ENCODE assay signal across 10 cellular contexts in genomic region chr12:92055877-92056276, GRCh38.
DNase-seq lines count a peak whose midpoint lies in the region; ATAC-seq and TF ChIP-seq lines count a peak whose summit lies in the region.
"Had no signal": no experiment of that assay in that cellular context is flagged by ENCODE, and none has a peak within 500 bp of the region (broad histone marks: within the 10 kb centered on the region; RNA-seq: fewer than 3 reads in every experiment).

No MANE protein-coding gene starts in this region.

- no peaks in the 10 kb centered on the region for H3K27me3 Mint-ChIP-seq in activated T-cell treated with anti-CD3 and anti-CD28 coated beads, Interleukin-2, amount 50 U/mL, for 24 hours
- H3K27me3 Mint-ChIP-seq in stimulated activated memory B cell treated with anti-CD40 and anti-IgM and Interleukin-4, amounts not matched to agents 10 μg/mL and 1 μg/mL and 100 μg/mL, for 72 hours: no peaks in the 10 kb centered on the region

- H3K27me3 ChIP-seq in RWPE2 (ENCODE audit: insufficient read depth, poor library complexity, severe bottlenecking) (no peaks in the 10 kb centered on the region), foreskin keratinocyte (no peaks in the 10 kb centered on the region)
- H3K27me3 ChIP-seq: tibial nerve had no signal

- no peaks in the 10 kb centered on the region for H3K9me3 ChIP-seq in RWPE2 (ENCODE audit: severe bottlenecking)
- H3K9me3 ChIP-seq: tibial nerve had no signal

- peaks cover 81% of the 10 kb centered on the region for H3K4me1 Mint-ChIP-seq in activated T-cell treated with anti-CD3 and anti-CD28 coated beads, Interleukin-2, amount 50 U/mL, for 24 hours (ENCODE audit: low read depth)
- H3K4me1 Mint-ChIP-seq in stimulated activated memory B cell treated with anti-CD40 and anti-IgM and Interleukin-4, amounts not matched to agents 10 μg/mL and 1 μg/mL and 100 μg/mL, for 72 hours: peaks cover 16% of the 10 kb centered on the region

- H3K36me3 ChIP-seq in RWPE2 (ENCODE audit: low read depth): no peaks in the 10 kb centered on the region
- H3K36me3 ChIP-seq: tibial nerve had no signal

- H3K4me3 Mint-ChIP-seq in activated T-cell treated with anti-CD3 and anti-CD28 coated beads, Interleukin-2, amount 50 U/mL, for 24 hours: peak overlapping the region; percentile 46
- H3K4me3 Mint-ChIP-seq in stimulated activated memory B cell treated with anti-CD40 and anti-IgM and Interleukin-4, amounts not matched to agents 10 μg/mL and 1 μg/mL and 100 μg/mL, for 72 hours: no peak overlapping the region

- H3K4me1 ChIP-seq in RWPE2 (ENCODE audit: insufficient read depth, poor library complexity, severe bottlenecking) (peaks cover 20% of the 10 kb centered on the region), foreskin keratinocyte (peaks cover 12% of the 10 kb centered on the region)

- ATAC-seq in RWPE2 (ENCODE audit: low read depth) (peak; percentile 97), foreskin keratinocyte (peak; percentile 80), HG02852 (IDR thresholded peaks at IDR 0.05; ENCODE audit: unreplicated experiment) (no peak)
- no peak for ATAC-seq in stimulated activated memory B cell treated with anti-CD40 and anti-IgM and Interleukin-4, amounts not matched to agents 10 μg/mL and 1 μg/mL and 100 μg/mL, for 72 hours
- ATAC-seq: right cardiac atrium had no signal

- H3K27ac Mint-ChIP-seq in activated T-cell treated with anti-CD3 and anti-CD28 coated beads, Interleukin-2, amount 50 U/mL, for 24 hours: peak overlapping the region; percentile 89
- H3K27ac Mint-ChIP-seq in stimulated activated memory B cell treated with anti-CD40 and anti-IgM and Interleukin-4, amounts not matched to agents 10 μg/mL and 1 μg/mL and 100 μg/mL, for 72 hours: no peak overlapping the region

- H3K9me3 Mint-ChIP-seq in activated T-cell treated with anti-CD3 and anti-CD28 coated beads, Interleukin-2, amount 50 U/mL, for 24 hours: peaks cover 15% of the 10 kb centered on the region
- peaks cover 3% of the 10 kb centered on the region for H3K9me3 Mint-ChIP-seq in stimulated activated memory B cell treated with anti-CD40 and anti-IgM and Interleukin-4, amounts not matched to agents 10 μg/mL and 1 μg/mL and 100 μg/mL, for 72 hours

- DNase-seq in RWPE2 (ENCODE audit: low spot score) (no peak), foreskin keratinocyte (peak in 1 of 2 donors; percentile 59), NCI-H2171 treated with DMSO at 0.1 percent for 48 hours (lab: John Stamatoyannopoulos, UW) (no peak), NCI-H2107 (lab: John Stamatoyannopoulos, UW) (no peak)
- DNase-seq in activated T-cell treated with anti-CD3 and anti-CD28 coated beads, Interleukin-2, amount 50 U/mL, for 24 hours: no peak
- peak; percentile 5 to 74 (median 54) for DNase-seq in stimulated activated naive CD4-positive, alpha-beta T cell (lab: John Stamatoyannopoulos, UW)
- DNase-seq: right cardiac atrium had no signal

- no peak overlapping the region for H3K4me3 ChIP-seq in RWPE2 (ENCODE audit: severe bottlenecking)
- H3K4me3 ChIP-seq: tibial nerve had no signal

- peaks cover 36% of the 10 kb centered on the region for H3K36me3 Mint-ChIP-seq in activated T-cell treated with anti-CD3 and anti-CD28 coated beads, Interleukin-2, amount 50 U/mL, for 24 hours (ENCODE audit: low read depth)
- no peaks in the 10 kb centered on the region for H3K36me3 Mint-ChIP-seq in stimulated activated memory B cell treated with anti-CD40 and anti-IgM and Interleukin-4, amounts not matched to agents 10 μg/mL and 1 μg/mL and 100 μg/mL, for 72 hours

- TF ChIP-seq CTCF in RWPE2 (IDR thresholded peaks at IDR 0.05; ENCODE audit: poor library complexity, severe bottlenecking): no peak
- TF ChIP-seq CTCF in foreskin keratinocyte (conservative IDR thresholded peaks at IDR 0.05): no peak

- H3K27ac ChIP-seq in RWPE2 (ENCODE audit: poor library complexity, severe bottlenecking) (no peak overlapping the region), foreskin keratinocyte (peak overlapping the region; percentile 65)
- H3K27ac ChIP-seq: tibial nerve had no signal

Comparison
In these comparisons a context has a peak if more than half of its experiments do, and no peak if none do; other contexts are left out.
1. ATAC-seq: peak in RWPE2 (single experiment) and foreskin keratinocyte (single experiment); none in HG02852 (single experiment) and stimulated activated memory B cell treated with anti-CD40 and anti-IgM and Interleukin-4, amounts not matched to agents 10 μg/mL and 1 μg/mL and 100 μg/mL, for 72 hours (single experiment).
2. DNase-seq: peak in stimulated activated naive CD4-positive, alpha-beta T cell (6 of 6); none in RWPE2 (single experiment), activated T-cell treated with anti-CD3 and anti-CD28 coated beads, Interleukin-2, amount 50 U/mL, for 24 hours (single experiment), NCI-H2171 treated with DMSO at 0.1 percent for 48 hours (single experiment) and NCI-H2107 (single experiment).